2 cellular contexts compared by ENCODE assay signal in genomic region chr5:36555035-36555434, GRCh38. TPM values are rescaled to one million over a fixed set of nuclear protein-coding genes. Genes with fewer than 3 reads are reported as not detected.
"Had no signal": no experiment of that assay in that cellular context is flagged by ENCODE, and none has a peak within 500 bp of the region (broad histone marks: within the 10 kb centered on the region; RNA-seq: fewer than 3 reads in every experiment).

No MANE protein-coding gene starts in this region.

RNA-seq across cellular contexts. Expression of gene SLC1A3, which starts 51.4 kb away (rescaled TPM):
- total RNA-seq: activated T-helper 1 cell treated with anti-CD3 and anti-CD28 coated beads, Interleukin-12 subunit alpha, Interleukin-12 subunit beta, Interleukin-2, Interleukin-4 antibody, amounts not matched to agents 30 ng/mL and 10 ng/mL and 1 ng/mL, durations not matched to agents 14 hours and 24 hours and 36 hours; activated T-helper 2 cell treated with anti-CD3 and anti-CD28 coated beads, Interferon-gamma antibody, Interleukin-2, Interleukin-4, amounts not matched to agents 10 μg/mL and 5 μg/mL and 100 μg/mL, durations not matched to agents 14 hours and 24 hours and 36 hours had no signal
